Comparison of ENCODE assay signal across 10 cellular contexts in genomic region chr2:157784169-157784822, GRCh38.
DNase-seq lines count a peak whose midpoint lies in the region; ATAC-seq and TF ChIP-seq lines count a peak whose summit lies in the region.
"Had no signal": no experiment of that assay in that cellular context is flagged by ENCODE, and none has a peak within 500 bp of the region (broad histone marks: within the 10 kb centered on the region; RNA-seq: fewer than 3 reads in every experiment).

No MANE protein-coding gene starts in this region.

- peaks cover 13% of the 10 kb centered on the region for H3K36me3 Mint-ChIP-seq in activated CD4-positive, alpha-beta T cell treated with anti-CD3 and anti-CD28 coated beads for 36 hours (ENCODE audit: low read depth)
- H3K36me3 Mint-ChIP-seq in activated naive CD8-positive, alpha-beta T cell treated with anti-CD3 and anti-CD28 coated beads, Interleukin-2, amount 50 U/mL, for 24 hours (ENCODE audit: low read depth), result peaks cover 6% of the 10 kb centered on the region

- peaks cover 76% of the 10 kb centered on the region for H3K4me1 ChIP-seq in suprapubic skin

- TF ChIP-seq EP300 in suprapubic skin (IDR thresholded peaks at IDR 0.05), result no peak

- peak overlapping the region; percentile 51 for H3K27ac Mint-ChIP-seq in activated CD4-positive, alpha-beta T cell treated with anti-CD3 and anti-CD28 coated beads for 36 hours
- H3K27ac Mint-ChIP-seq in activated naive CD8-positive, alpha-beta T cell treated with anti-CD3 and anti-CD28 coated beads, Interleukin-2, amount 50 U/mL, for 24 hours, result peak overlapping the region; percentile 43
- H3K27ac Mint-ChIP-seq: dendritic cell treated with granulocyte-macrophage colony-stimulating factor and Interleukin-4, amounts not matched to agents 40 ng/mL and 50 ng/mL, for 4 days; IgD-negative memory B cell had no signal

- no peak for TF ChIP-seq POLR2A in suprapubic skin (IDR thresholded peaks at IDR 0.05)

- H3K36me3 ChIP-seq in suprapubic skin, result peaks cover 6% of the 10 kb centered on the region

- intact Hi-C loops in activated CD4-positive, alpha-beta T cell treated with anti-CD3 and anti-CD28 coated beads for 36 hours (cut with DNase I, micrococcal nuclease), result loop anchor here (2.0 to 5.0 kb wide), 5 partner anchors 73 to 292 kb away; partner anchors contain the start of gene ACVR1 (in 2 of the 2)

- peak; percentile 71 for ATAC-seq in activated CD4-positive, alpha-beta T cell treated with anti-CD3 and anti-CD28 coated beads for 36 hours
- ATAC-seq in activated naive CD8-positive, alpha-beta T cell treated with anti-CD3 and anti-CD28 coated beads, Interleukin-2, amount 50 U/mL, for 24 hours, result peak; percentile 52
- ATAC-seq in GM18520 (IDR thresholded peaks at IDR 0.05; ENCODE audit: unreplicated experiment) (no peak), GM19467 (IDR thresholded peaks at IDR 0.05; ENCODE audit: unreplicated experiment) (no peak)

- no peaks in the 10 kb centered on the region for H3K9me3 ChIP-seq in suprapubic skin

- H3K4me3 Mint-ChIP-seq in activated CD4-positive, alpha-beta T cell treated with anti-CD3 and anti-CD28 coated beads for 36 hours, result no peak overlapping the region
- no peak overlapping the region for H3K4me3 Mint-ChIP-seq in activated naive CD8-positive, alpha-beta T cell treated with anti-CD3 and anti-CD28 coated beads, Interleukin-2, amount 50 U/mL, for 24 hours
- H3K4me3 Mint-ChIP-seq: dendritic cell treated with granulocyte-macrophage colony-stimulating factor and Interleukin-4, amounts not matched to agents 40 ng/mL and 50 ng/mL, for 4 days; IgD-negative memory B cell had no signal

- WGBS in suprapubic skin, result 49% methylated on average over 11 of the region's 11 CpGs

- peak; percentile 42 for DNase-seq in activated CD4-positive, alpha-beta T cell treated with anti-CD3 and anti-CD28 coated beads for 36 hours
- no peak for DNase-seq in activated CD4-positive, alpha-beta T cell treated with anti-CD3 and anti-CD28 coated beads, Interleukin-2, amount 50 U/mL, for 4 hours
- no peak for DNase-seq in activated naive CD8-positive, alpha-beta T cell treated with anti-CD3 and anti-CD28 coated beads, Interleukin-2, amount 50 U/mL, for 24 hours
- peak; percentile 79 for DNase-seq in islet precursor cell
- no peak for DNase-seq in suprapubic skin (ENCODE audit: low spot score in 2 of 2)
- DNase-seq in activated CD8-positive, alpha-beta memory T cell treated with anti-CD3 and anti-CD28 coated beads, Interleukin-2, amount 50 U/mL, for 4 hours, result no peak

- CTCF ChIA-PET in activated CD4-positive, alpha-beta T cell treated with anti-CD3 and anti-CD28 coated beads for 36 hours (lab: Charles Lee), result interaction anchor here (1.0 to 1.1 kb wide), 2 partner anchors 76 to 240 kb away, joined by 3 read pairs; no protein-coding TSS in a partner anchor

- peak overlapping the region; percentile 1 for H3K4me3 ChIP-seq in suprapubic skin

- no peaks in the 10 kb centered on the region for H3K27me3 ChIP-seq in suprapubic skin

- no peaks in the 10 kb centered on the region for H3K27me3 Mint-ChIP-seq in activated CD4-positive, alpha-beta T cell treated with anti-CD3 and anti-CD28 coated beads for 36 hours
- H3K27me3 Mint-ChIP-seq in activated naive CD8-positive, alpha-beta T cell treated with anti-CD3 and anti-CD28 coated beads, Interleukin-2, amount 50 U/mL, for 24 hours, result no peaks in the 10 kb centered on the region
- H3K27me3 Mint-ChIP-seq: dendritic cell treated with granulocyte-macrophage colony-stimulating factor and Interleukin-4, amounts not matched to agents 40 ng/mL and 50 ng/mL, for 4 days; IgD-negative memory B cell had no signal

- POLR2A ChIA-PET in activated CD4-positive, alpha-beta T cell treated with anti-CD3 and anti-CD28 coated beads for 36 hours (lab: Charles Lee), result interaction anchor here (0.5 kb wide), 1 partner anchor 349 kb away, joined by 4 read pairs; no protein-coding TSS in a partner anchor

- H3K27ac ChIP-seq in suprapubic skin, result peak overlapping the region; percentile 70

- TF ChIP-seq CTCF in suprapubic skin (IDR thresholded peaks at IDR 0.05), result no peak

- no peaks in the 10 kb centered on the region for H3K9me3 Mint-ChIP-seq in activated CD4-positive, alpha-beta T cell treated with anti-CD3 and anti-CD28 coated beads for 36 hours (ENCODE audit: low read depth)
- no peaks in the 10 kb centered on the region for H3K9me3 Mint-ChIP-seq in activated naive CD8-positive, alpha-beta T cell treated with anti-CD3 and anti-CD28 coated beads, Interleukin-2, amount 50 U/mL, for 24 hours
- H3K9me3 Mint-ChIP-seq: dendritic cell treated with granulocyte-macrophage colony-stimulating factor and Interleukin-4, amounts not matched to agents 40 ng/mL and 50 ng/mL, for 4 days; IgD-negative memory B cell had no signal

- H3K4me1 Mint-ChIP-seq in activated CD4-positive, alpha-beta T cell treated with anti-CD3 and anti-CD28 coated beads for 36 hours, result peaks cover 49% of the 10 kb centered on the region
- peaks cover 48% of the 10 kb centered on the region for H3K4me1 Mint-ChIP-seq in activated naive CD8-positive, alpha-beta T cell treated with anti-CD3 and anti-CD28 coated beads, Interleukin-2, amount 50 U/mL, for 24 hours

Comparison
In these comparisons a context has a peak if more than half of its experiments do, and no peak if none do; other contexts are left out.
1. DNase-seq: peak in activated CD4-positive, alpha-beta T cell treated with anti-CD3 and anti-CD28 coated beads for 36 hours (single experiment) and islet precursor cell (single experiment); none in activated CD4-positive, alpha-beta T cell treated with anti-CD3 and anti-CD28 coated beads, Interleukin-2, amount 50 U/mL, for 4 hours (0 of 2), activated naive CD8-positive, alpha-beta T cell treated with anti-CD3 and anti-CD28 coated beads, Interleukin-2, amount 50 U/mL, for 24 hours (single experiment), suprapubic skin (0 of 2) and activated CD8-positive, alpha-beta memory T cell treated with anti-CD3 and anti-CD28 coated beads, Interleukin-2, amount 50 U/mL, for 4 hours (single experiment).
2. ATAC-seq: peak in activated CD4-positive, alpha-beta T cell treated with anti-CD3 and anti-CD28 coated beads for 36 hours (single experiment) and activated naive CD8-positive, alpha-beta T cell treated with anti-CD3 and anti-CD28 coated beads, Interleukin-2, amount 50 U/mL, for 24 hours (single experiment); none in GM18520 (single experiment) and GM19467 (single experiment).